In genomic region chr5:173887610-173888472, GRCh38 we compare ENCODE assay signal across 1 cellular context.
TF ChIP-seq lines count a peak whose summit lies in the region.

TSS of gene CPEB4 (plus strand) at chr5:173888349. CDS start at chr5:173889734, 1,385 bp downstream.

TF ChIP-seq in HepG2, 621 proteins besides CTCF, POLR2A, EP300 and RAD21 (continued from another document and continues in another):
- peak; percentile 30; the same call in 1 of the 2 replicates for TF ChIP-seq ZBTB40 (IDR thresholded peaks at IDR 0.05)
- no peak for TF ChIP-seq ZBTB40 (CRISPR knock-in tag; IDR thresholded peaks at IDR 0.05)
- TF ChIP-seq ZNF431 (CRISPR knock-in tag; IDR thresholded peaks at IDR 0.05; ENCODE audit: borderline replicate concordance, low read depth), result no peak
- peak; percentile 72; the same call in 1 of the 2 replicates for TF ChIP-seq ZNF274 (CRISPR knock-in tag; IDR thresholded peaks at IDR 0.05)
- no peak for TF ChIP-seq SP1 (IDR thresholded peaks at IDR 0.05)
- TF ChIP-seq SP1 (CRISPR knock-in tag; IDR thresholded peaks at IDR 0.05), result peak; percentile 98
- no peak for TF ChIP-seq MTF1 (CRISPR knock-in tag; IDR thresholded peaks at IDR 0.05)
- peak; percentile 39; the same call in 1 of the 2 replicates for TF ChIP-seq PPARG (CRISPR knock-in tag; conservative IDR thresholded peaks at IDR 0.05)
- peak; percentile 92 for TF ChIP-seq POLR2G (IDR thresholded peaks at IDR 0.05; ENCODE audit: low read depth, low read length)
- no peak for TF ChIP-seq DNMT1 (CRISPR knock-in tag; IDR thresholded peaks at IDR 0.05)
- peak; percentile 75; the same call in 1 of the 2 replicates for TF ChIP-seq ZNF816 (CRISPR knock-in tag; IDR thresholded peaks at IDR 0.05; ENCODE audit: borderline replicate concordance)
- peak; percentile 78; the same call in 1 of the 2 replicates for TF ChIP-seq NFKB2 (CRISPR knock-in tag; IDR thresholded peaks at IDR 0.05; ENCODE audit: borderline replicate concordance)
- peak; percentile 79 for TF ChIP-seq RAD51 (IDR thresholded peaks at IDR 0.05; ENCODE audit: borderline replicate concordance)
- TF ChIP-seq LRRFIP1 (CRISPR knock-in tag; conservative IDR thresholded peaks at IDR 0.05), result no peak
- TF ChIP-seq ARNTL (CRISPR knock-in tag; IDR thresholded peaks at IDR 0.05), result peak; percentile 76
- TF ChIP-seq BRD4 (CRISPR knock-in tag; IDR thresholded peaks at IDR 0.05), result no peak
- peak; percentile 27; the same call in 1 of the 2 replicates for TF ChIP-seq TBX3 (IDR thresholded peaks at IDR 0.05; ENCODE audit: borderline replicate concordance)
- 0 out of 2 replicates have a peak, but pooled peaks have one; percentile 65 for TF ChIP-seq HMGXB3 (CRISPR knock-in tag; IDR thresholded peaks at IDR 0.05; ENCODE audit: borderline replicate concordance)
- TF ChIP-seq SMAD3 (CRISPR knock-in tag; IDR thresholded peaks at IDR 0.05), result peak; percentile 82
- no peak for TF ChIP-seq AKAP8 (CRISPR knock-in tag; IDR thresholded peaks at IDR 0.05)
- 0 out of 2 replicates have a peak, but pooled peaks have one; percentile 37 for TF ChIP-seq ZSCAN22 (CRISPR knock-in tag; IDR thresholded peaks at IDR 0.05)
- TF ChIP-seq ZNF749 (CRISPR knock-in tag; IDR thresholded peaks at IDR 0.05; ENCODE audit: borderline replicate concordance), result no peak
- no peak for TF ChIP-seq ZNF691 (CRISPR knock-in tag; IDR thresholded peaks at IDR 0.05; ENCODE audit: borderline replicate concordance, low read depth)
- TF ChIP-seq ZNF205 (CRISPR knock-in tag; IDR thresholded peaks at IDR 0.05), result no peak
- no peak for TF ChIP-seq ZNF597 (CRISPR knock-in tag; IDR thresholded peaks at IDR 0.05)
- no peak for TF ChIP-seq ZNF589 (CRISPR knock-in tag; conservative IDR thresholded peaks at IDR 0.05)
- TF ChIP-seq ZNF850 (CRISPR knock-in tag; conservative IDR thresholded peaks at IDR 0.05), result 0 out of 2 replicates have a peak, but pooled peaks have one; percentile 63
- no peak for TF ChIP-seq ZNF484 (CRISPR knock-in tag; IDR thresholded peaks at IDR 0.05; ENCODE audit: borderline replicate concordance, low read depth)
- TF ChIP-seq SAP130 (CRISPR knock-in tag; IDR thresholded peaks at IDR 0.05; ENCODE audit: low read depth), result peak; percentile 100
- no peak for TF ChIP-seq TEAD2 (CRISPR knock-in tag; IDR thresholded peaks at IDR 0.05)
- TF ChIP-seq HNRNPUL1 (IDR thresholded peaks at IDR 0.05; ENCODE audit: low read depth, low read length), result no peak
- TF ChIP-seq MAZ (IDR thresholded peaks at IDR 0.05; ENCODE audit: borderline replicate concordance, low read depth, low read length), result peak; percentile 93
- peak; percentile 76 for TF ChIP-seq MAZ (CRISPR knock-in tag; IDR thresholded peaks at IDR 0.05; ENCODE audit: low read depth)
- TF ChIP-seq ZSCAN21 (CRISPR knock-in tag; IDR thresholded peaks at IDR 0.05; ENCODE audit: borderline replicate concordance), result no peak; the same call in 1 of the 2 replicates
- TF ChIP-seq ZFYVE20 (CRISPR knock-in tag; IDR thresholded peaks at IDR 0.05; ENCODE audit: borderline replicate concordance, low read depth), result no peak
- no peak for TF ChIP-seq ZBTB10 (CRISPR knock-in tag; IDR thresholded peaks at IDR 0.05; ENCODE audit: borderline replicate concordance)
